Comparison of ENCODE assay signal across 29 cellular contexts in genomic region chr11:19579957-19580356, GRCh38.
"Had no signal": no experiment of that assay in that cellular context is flagged by ENCODE, and none has a peak within 500 bp of the region (broad histone marks: within the 10 kb centered on the region; RNA-seq: fewer than 3 reads in every experiment).

No MANE protein-coding gene starts in this region.

- H3K36me3 ChIP-seq: gastroesophageal sphincter, neutrophil, vagina had no signal

- H3K4me3 ChIP-seq: gastroesophageal sphincter, mucosa of descending colon, vagina had no signal

- H3K9me3 ChIP-seq: gastroesophageal sphincter, mucosa of descending colon, neutrophil, SK-N-SH, vagina had no signal

- H3K9me3 Mint-ChIP-seq: activated T-cell treated with anti-CD3 and anti-CD28 coated beads, Interleukin-2, amount 50 U/mL, for 24 hours; activated T-helper 17 cell treated with anti-CD3 and anti-CD28 coated beads, Interleukin-2, amount 50 U/mL, for 72 hours; central memory CD8-positive, alpha-beta T cell; stimulated activated effector memory CD8-positive, alpha-beta T cell treated with anti-CD3 and anti-CD28 coated beads, Interleukin-12 subunit alpha, Interleukin-12 subunit beta, amount 100 ng/mL, for 72 hours; stimulated activated naive CD8-positive, alpha-beta T cell treated with anti-CD3 and anti-CD28 coated beads, Interleukin-15, Interleukin-2, amounts not matched to agents 100 ng/mL and 50 ng/mL, for 24 hours; T-helper 1 cell treated with Interleukin-12 subunit alpha and Interleukin-12 subunit beta and Interleukin-4 antibody, amounts not matched to agents 30 μg/mL and 1 μg/mL, for 36 hours had no signal

- H3K27me3 Mint-ChIP-seq: activated T-cell treated with anti-CD3 and anti-CD28 coated beads, Interleukin-2, amount 50 U/mL, for 24 hours; activated T-helper 17 cell treated with anti-CD3 and anti-CD28 coated beads, Interleukin-2, amount 50 U/mL, for 72 hours had no signal

- ATAC-seq: activated CD4-positive, CD25-positive, alpha-beta regulatory T cell treated with anti-CD3 and anti-CD28 coated beads, Interleukin-2, amount 50 U/mL, for 24 hours; activated T-helper 17 cell treated with anti-CD3 and anti-CD28 coated beads, Interleukin-2, amount 50 U/mL, for 72 hours; gastroesophageal sphincter; left ventricle myocardium superior; mucosa of descending colon; sciatic nerve; stimulated activated effector memory CD8-positive, alpha-beta T cell treated with anti-CD3 and anti-CD28 coated beads, Interleukin-12 subunit alpha, Interleukin-12 subunit beta, amount 100 ng/mL, for 72 hours had no signal

- H3K27ac Mint-ChIP-seq: activated CD4-positive, alpha-beta memory T cell treated with anti-CD3 and anti-CD28 coated beads for 36 hours; activated T-cell treated with anti-CD3 and anti-CD28 coated beads, Interleukin-2, amount 50 U/mL, for 24 hours; activated T-helper 17 cell treated with anti-CD3 and anti-CD28 coated beads, Interleukin-2, amount 50 U/mL, for 72 hours; immature natural killer cell; stimulated activated effector memory CD8-positive, alpha-beta T cell treated with anti-CD3 and anti-CD28 coated beads, Interleukin-12 subunit alpha, Interleukin-12 subunit beta, amount 100 ng/mL, for 72 hours; stimulated activated naive CD8-positive, alpha-beta T cell treated with anti-CD3 and anti-CD28 coated beads, Interleukin-15, Interleukin-2, amounts not matched to agents 100 ng/mL and 50 ng/mL, for 24 hours; T-helper 1 cell treated with Interleukin-12 subunit alpha and Interleukin-12 subunit beta and Interleukin-4 antibody, amounts not matched to agents 30 μg/mL and 1 μg/mL, for 36 hours had no signal

- H3K9ac ChIP-seq: SK-N-SH had no signal

- H3K4me3 Mint-ChIP-seq: activated CD4-positive, alpha-beta memory T cell treated with anti-CD3 and anti-CD28 coated beads for 36 hours; activated T-cell treated with anti-CD3 and anti-CD28 coated beads, Interleukin-2, amount 50 U/mL, for 24 hours; activated T-helper 17 cell treated with anti-CD3 and anti-CD28 coated beads, Interleukin-2, amount 50 U/mL, for 72 hours; central memory CD8-positive, alpha-beta T cell; immature natural killer cell; nephron; stimulated activated effector memory CD8-positive, alpha-beta T cell treated with anti-CD3 and anti-CD28 coated beads, Interleukin-12 subunit alpha, Interleukin-12 subunit beta, amount 100 ng/mL, for 72 hours; stimulated activated naive CD8-positive, alpha-beta T cell treated with anti-CD3 and anti-CD28 coated beads, Interleukin-15, Interleukin-2, amounts not matched to agents 100 ng/mL and 50 ng/mL, for 24 hours; T-helper 1 cell treated with Interleukin-12 subunit alpha and Interleukin-12 subunit beta and Interleukin-4 antibody, amounts not matched to agents 30 μg/mL and 1 μg/mL, for 36 hours had no signal

- H3K27ac ChIP-seq: neutrophil had no signal

- H3K36me3 Mint-ChIP-seq: activated CD4-positive, alpha-beta memory T cell treated with anti-CD3 and anti-CD28 coated beads for 36 hours; immature natural killer cell; stimulated activated effector memory CD8-positive, alpha-beta T cell treated with anti-CD3 and anti-CD28 coated beads, Interleukin-12 subunit alpha, Interleukin-12 subunit beta, amount 100 ng/mL, for 72 hours had no signal

- DNase-seq: activated CD4-positive, alpha-beta memory T cell treated with anti-CD3 and anti-CD28 coated beads for 36 hours; activated CD4-positive, alpha-beta T cell treated with anti-CD3 and anti-CD28 coated beads for 48 hours; activated CD8-positive, alpha-beta memory T cell treated with anti-CD3 and anti-CD28 coated beads, Interleukin-2, amount 50 U/mL, for 48 hours; activated gamma-delta T cell treated with Interleukin-2 at 50 U/mL for 16 hours; activated naive CD4-positive, alpha-beta T cell treated with anti-CD3 and anti-CD28 coated beads, Interleukin-2, amount 50 U/mL, for 16 hours; activated T-cell treated with anti-CD3 and anti-CD28 coated beads, Interleukin-2, amount 50 U/mL, for 24 hours; amniotic stem cell; effector memory CD4-positive, alpha-beta T cell; hypothalamus; immature natural killer cell; left ventricle myocardium superior; mucosa of descending colon; SK-N-SH; small intestine; stimulated activated CD4-positive, alpha-beta T cell treated with anti-CD3 and anti-CD28 coated beads, Interleukin-4, amount 100 ng/mL, for 24 hours; SW 1271; T-helper 9 cell; trophoblast cell had no signal

- H3K27me3 ChIP-seq: gastroesophageal sphincter, vagina had no signal

- H3K4me1 Mint-ChIP-seq: activated T-helper 17 cell treated with anti-CD3 and anti-CD28 coated beads, Interleukin-2, amount 50 U/mL, for 72 hours; central memory CD8-positive, alpha-beta T cell; immature natural killer cell; stimulated activated effector memory CD8-positive, alpha-beta T cell treated with anti-CD3 and anti-CD28 coated beads, Interleukin-12 subunit alpha, Interleukin-12 subunit beta, amount 100 ng/mL, for 72 hours had no signal
